In genomic region chr12:95336387-95337067, GRCh38 we compare ENCODE assay signal across 1 cellular context.
TF ChIP-seq lines count a peak whose summit lies in the region.

No MANE protein-coding gene starts in this region.

TF ChIP-seq in HepG2, 621 proteins besides CTCF, POLR2A, EP300 and RAD21 (continued from another document and continues in another):
- TF ChIP-seq, protein P1, sequence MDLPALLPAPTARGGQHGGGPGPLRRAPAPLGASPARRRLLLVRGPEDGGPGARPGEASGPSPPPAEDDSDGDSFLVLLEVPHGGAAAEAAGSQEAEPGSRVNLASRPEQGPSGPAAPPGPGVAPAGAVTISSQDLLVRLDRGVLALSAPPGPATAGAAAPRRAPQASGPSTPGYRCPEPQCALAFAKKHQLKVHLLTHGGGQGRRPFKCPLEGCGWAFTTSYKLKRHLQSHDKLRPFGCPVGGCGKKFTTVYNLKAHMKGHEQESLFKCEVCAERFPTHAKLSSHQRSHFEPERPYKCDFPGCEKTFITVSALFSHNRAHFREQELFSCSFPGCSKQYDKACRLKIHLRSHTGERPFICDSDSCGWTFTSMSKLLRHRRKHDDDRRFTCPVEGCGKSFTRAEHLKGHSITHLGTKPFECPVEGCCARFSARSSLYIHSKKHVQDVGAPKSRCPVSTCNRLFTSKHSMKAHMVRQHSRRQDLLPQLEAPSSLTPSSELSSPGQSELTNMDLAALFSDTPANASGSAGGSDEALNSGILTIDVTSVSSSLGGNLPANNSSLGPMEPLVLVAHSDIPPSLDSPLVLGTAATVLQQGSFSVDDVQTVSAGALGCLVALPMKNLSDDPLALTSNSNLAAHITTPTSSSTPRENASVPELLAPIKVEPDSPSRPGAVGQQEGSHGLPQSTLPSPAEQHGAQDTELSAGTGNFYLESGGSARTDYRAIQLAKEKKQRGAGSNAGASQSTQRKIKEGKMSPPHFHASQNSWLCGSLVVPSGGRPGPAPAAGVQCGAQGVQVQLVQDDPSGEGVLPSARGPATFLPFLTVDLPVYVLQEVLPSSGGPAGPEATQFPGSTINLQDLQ (CRISPR knock-in tag; IDR thresholded peaks at IDR 0.05): no peak
- TF ChIP-seq, protein P2, sequence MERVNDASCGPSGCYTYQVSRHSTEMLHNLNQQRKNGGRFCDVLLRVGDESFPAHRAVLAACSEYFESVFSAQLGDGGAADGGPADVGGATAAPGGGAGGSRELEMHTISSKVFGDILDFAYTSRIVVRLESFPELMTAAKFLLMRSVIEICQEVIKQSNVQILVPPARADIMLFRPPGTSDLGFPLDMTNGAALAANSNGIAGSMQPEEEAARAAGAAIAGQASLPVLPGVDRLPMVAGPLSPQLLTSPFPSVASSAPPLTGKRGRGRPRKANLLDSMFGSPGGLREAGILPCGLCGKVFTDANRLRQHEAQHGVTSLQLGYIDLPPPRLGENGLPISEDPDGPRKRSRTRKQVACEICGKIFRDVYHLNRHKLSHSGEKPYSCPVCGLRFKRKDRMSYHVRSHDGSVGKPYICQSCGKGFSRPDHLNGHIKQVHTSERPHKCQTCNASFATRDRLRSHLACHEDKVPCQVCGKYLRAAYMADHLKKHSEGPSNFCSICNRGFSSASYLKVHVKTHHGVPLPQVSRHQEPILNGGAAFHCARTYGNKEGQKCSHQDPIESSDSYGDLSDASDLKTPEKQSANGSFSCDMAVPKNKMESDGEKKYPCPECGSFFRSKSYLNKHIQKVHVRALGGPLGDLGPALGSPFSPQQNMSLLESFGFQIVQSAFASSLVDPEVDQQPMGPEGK (CRISPR knock-in tag; IDR thresholded peaks at IDR 0.05): 0 out of 2 replicates have a peak, but pooled peaks have one; percentile 11
- no peak for TF ChIP-seq KAT7 (CRISPR knock-in tag; IDR thresholded peaks at IDR 0.05; ENCODE audit: borderline replicate concordance)
- no peak for TF ChIP-seq ZFYVE20 (CRISPR knock-in tag; IDR thresholded peaks at IDR 0.05; ENCODE audit: borderline replicate concordance, low read depth)
- peak; percentile 45 for TF ChIP-seq TBL1XR1 (IDR thresholded peaks at IDR 0.05; ENCODE audit: borderline replicate concordance, low read length, partially characterized antibody)
- no peak for TF ChIP-seq AGO1 (IDR thresholded peaks at IDR 0.05; ENCODE audit: low read depth, low read length, poor library complexity, severe bottlenecking)
- peak; percentile 66; the same call in 1 of the 2 replicates for TF ChIP-seq ZKSCAN8 (CRISPR knock-in tag; IDR thresholded peaks at IDR 0.05; ENCODE audit: borderline replicate concordance)
- no peak for TF ChIP-seq SNAI1 (CRISPR knock-in tag; IDR thresholded peaks at IDR 0.05; ENCODE audit: borderline replicate concordance)
- TF ChIP-seq ZSCAN12 (CRISPR knock-in tag; IDR thresholded peaks at IDR 0.05): no peak
- no peak for TF ChIP-seq BHLHE40 (IDR thresholded peaks at IDR 0.05; ENCODE audit: low read length)
- no peak for TF ChIP-seq ZBTB7B (CRISPR knock-in tag; IDR thresholded peaks at IDR 0.05)
- TF ChIP-seq EHMT2 (IDR thresholded peaks at IDR 0.05; ENCODE audit: borderline replicate concordance, low read depth, low read length): no peak
- TF ChIP-seq NCOA5 (CRISPR knock-in tag; IDR thresholded peaks at IDR 0.05): no peak
- peak; percentile 64; the same call in 1 of the 2 replicates for TF ChIP-seq KDM2A (CRISPR knock-in tag; IDR thresholded peaks at IDR 0.05; ENCODE audit: borderline replicate concordance, low read depth)
- no peak for TF ChIP-seq ATF7-NPFF (CRISPR knock-in tag; IDR thresholded peaks at IDR 0.05; ENCODE audit: low read depth)
- TF ChIP-seq TCF12 (IDR thresholded peaks at IDR 0.05): no peak
- TF ChIP-seq TCF12 (CRISPR knock-in tag; IDR thresholded peaks at IDR 0.05): no peak
- no peak for TF ChIP-seq ATF6 (CRISPR knock-in tag; conservative IDR thresholded peaks at IDR 0.05)
- TF ChIP-seq KIAA2018 (CRISPR knock-in tag; IDR thresholded peaks at IDR 0.05; ENCODE audit: borderline replicate concordance): no peak
- TF ChIP-seq RFXANK (CRISPR knock-in tag; IDR thresholded peaks at IDR 0.05): 0 out of 2 replicates have a peak, but pooled peaks have one; percentile 48
- no peak for TF ChIP-seq ZNF607 (CRISPR knock-in tag; IDR thresholded peaks at IDR 0.05; ENCODE audit: borderline replicate concordance)
- no peak for TF ChIP-seq JUN (CRISPR knock-in tag; IDR thresholded peaks at IDR 0.05)
- no peak for TF ChIP-seq ZSCAN20 (CRISPR knock-in tag; IDR thresholded peaks at IDR 0.05; ENCODE audit: borderline replicate concordance)
- TF ChIP-seq ZNF24 (IDR thresholded peaks at IDR 0.05): no peak
- TF ChIP-seq MATR3 (CRISPR knock-in tag; IDR thresholded peaks at IDR 0.05): no peak
- TF ChIP-seq NFE2 (CRISPR knock-in tag; IDR thresholded peaks at IDR 0.05): no peak
- TF ChIP-seq, protein P3, sequence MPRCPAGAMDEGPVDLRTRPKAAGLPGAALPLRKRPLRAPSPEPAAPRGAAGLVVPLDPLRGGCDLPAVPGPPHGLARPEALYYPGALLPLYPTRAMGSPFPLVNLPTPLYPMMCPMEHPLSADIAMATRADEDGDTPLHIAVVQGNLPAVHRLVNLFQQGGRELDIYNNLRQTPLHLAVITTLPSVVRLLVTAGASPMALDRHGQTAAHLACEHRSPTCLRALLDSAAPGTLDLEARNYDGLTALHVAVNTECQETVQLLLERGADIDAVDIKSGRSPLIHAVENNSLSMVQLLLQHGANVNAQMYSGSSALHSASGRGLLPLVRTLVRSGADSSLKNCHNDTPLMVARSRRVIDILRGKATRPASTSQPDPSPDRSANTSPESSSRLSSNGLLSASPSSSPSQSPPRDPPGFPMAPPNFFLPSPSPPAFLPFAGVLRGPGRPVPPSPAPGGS (CRISPR knock-in tag; IDR thresholded peaks at IDR 0.05): no peak
- TF ChIP-seq KDM4B (CRISPR knock-in tag; IDR thresholded peaks at IDR 0.05): no peak
- TF ChIP-seq ZNF460 (CRISPR knock-in tag; IDR thresholded peaks at IDR 0.05; ENCODE audit: borderline replicate concordance): no peak
- TF ChIP-seq HCFC1 (IDR thresholded peaks at IDR 0.05; ENCODE audit: low read depth, low read length): no peak
- TF ChIP-seq TCF7 (IDR thresholded peaks at IDR 0.05; ENCODE audit: low read depth): no peak
- TF ChIP-seq TRIM24 (CRISPR knock-in tag; IDR thresholded peaks at IDR 0.05): no peak
- TF ChIP-seq HNF4A (CRISPR knock-in tag; IDR thresholded peaks at IDR 0.05): peak; percentile 77
- TF ChIP-seq JUNB (CRISPR knock-in tag; IDR thresholded peaks at IDR 0.05; ENCODE audit: borderline replicate concordance): no peak
- no peak for TF ChIP-seq JUND (CRISPR knock-in tag; IDR thresholded peaks at IDR 0.05)
- TF ChIP-seq ZNF207 (IDR thresholded peaks at IDR 0.05; ENCODE audit: borderline replicate concordance): no peak
- no peak for TF ChIP-seq GABPB1 (CRISPR knock-in tag; IDR thresholded peaks at IDR 0.05)
- no peak for TF ChIP-seq ZNF839 (CRISPR knock-in tag; IDR thresholded peaks at IDR 0.05; ENCODE audit: borderline replicate concordance)
- TF ChIP-seq ZNF775 (CRISPR knock-in tag; IDR thresholded peaks at IDR 0.05; ENCODE audit: borderline replicate concordance): no peak
- TF ChIP-seq ZNF280B (CRISPR knock-in tag; IDR thresholded peaks at IDR 0.05; ENCODE audit: borderline replicate concordance): no peak
- TF ChIP-seq SP5 (CRISPR knock-in tag; IDR thresholded peaks at IDR 0.05; ENCODE audit: borderline replicate concordance, low read depth): 0 out of 2 replicates have a peak, but pooled peaks have one; percentile 15
- TF ChIP-seq, protein P4, sequence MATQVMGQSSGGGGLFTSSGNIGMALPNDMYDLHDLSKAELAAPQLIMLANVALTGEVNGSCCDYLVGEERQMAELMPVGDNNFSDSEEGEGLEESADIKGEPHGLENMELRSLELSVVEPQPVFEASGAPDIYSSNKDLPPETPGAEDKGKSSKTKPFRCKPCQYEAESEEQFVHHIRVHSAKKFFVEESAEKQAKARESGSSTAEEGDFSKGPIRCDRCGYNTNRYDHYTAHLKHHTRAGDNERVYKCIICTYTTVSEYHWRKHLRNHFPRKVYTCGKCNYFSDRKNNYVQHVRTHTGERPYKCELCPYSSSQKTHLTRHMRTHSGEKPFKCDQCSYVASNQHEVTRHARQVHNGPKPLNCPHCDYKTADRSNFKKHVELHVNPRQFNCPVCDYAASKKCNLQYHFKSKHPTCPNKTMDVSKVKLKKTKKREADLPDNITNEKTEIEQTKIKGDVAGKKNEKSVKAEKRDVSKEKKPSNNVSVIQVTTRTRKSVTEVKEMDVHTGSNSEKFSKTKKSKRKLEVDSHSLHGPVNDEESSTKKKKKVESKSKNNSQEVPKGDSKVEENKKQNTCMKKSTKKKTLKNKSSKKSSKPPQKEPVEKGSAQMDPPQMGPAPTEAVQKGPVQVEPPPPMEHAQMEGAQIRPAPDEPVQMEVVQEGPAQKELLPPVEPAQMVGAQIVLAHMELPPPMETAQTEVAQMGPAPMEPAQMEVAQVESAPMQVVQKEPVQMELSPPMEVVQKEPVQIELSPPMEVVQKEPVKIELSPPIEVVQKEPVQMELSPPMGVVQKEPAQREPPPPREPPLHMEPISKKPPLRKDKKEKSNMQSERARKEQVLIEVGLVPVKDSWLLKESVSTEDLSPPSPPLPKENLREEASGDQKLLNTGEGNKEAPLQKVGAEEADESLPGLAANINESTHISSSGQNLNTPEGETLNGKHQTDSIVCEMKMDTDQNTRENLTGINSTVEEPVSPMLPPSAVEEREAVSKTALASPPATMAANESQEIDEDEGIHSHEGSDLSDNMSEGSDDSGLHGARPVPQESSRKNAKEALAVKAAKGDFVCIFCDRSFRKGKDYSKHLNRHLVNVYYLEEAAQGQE (IDR thresholded peaks at IDR 0.05; ENCODE audit: borderline replicate concordance in 1 of 2, low read depth in 1 of 2, low read length in 2 of 2): no peak
- no peak for TF ChIP-seq ZNF484 (CRISPR knock-in tag; IDR thresholded peaks at IDR 0.05; ENCODE audit: borderline replicate concordance, low read depth)
